In genomic region chr1:186404454-186405051, GRCh38 we compare ENCODE assay signal across 9 cellular contexts. TPM values are rescaled to one million over a fixed set of nuclear protein-coding genes. Genes with fewer than 3 reads are reported as not detected.
DNase-seq lines count a peak whose midpoint lies in the region; ATAC-seq and TF ChIP-seq lines count a peak whose summit lies in the region.
"Had no signal": no experiment of that assay in that cellular context is flagged by ENCODE, and none has a peak within 500 bp of the region (broad histone marks: within the 10 kb centered on the region; RNA-seq: fewer than 3 reads in every experiment).

No MANE protein-coding gene starts in this region.

- no peaks in the 10 kb centered on the region for H3K4me1 Mint-ChIP-seq in activated CD4-positive, alpha-beta T cell treated with anti-CD3 and anti-CD28 coated beads for 36 hours
- H3K4me1 Mint-ChIP-seq in brain, result no peaks in the 10 kb centered on the region

- H3K27me3 ChIP-seq in uterus, result no peaks in the 10 kb centered on the region

- H3K27ac ChIP-seq in uterus, result no peak overlapping the region

- H3K9me3 Mint-ChIP-seq in activated CD4-positive, alpha-beta T cell treated with anti-CD3 and anti-CD28 coated beads for 36 hours (ENCODE audit: low read depth), result no peaks in the 10 kb centered on the region
- H3K9me3 Mint-ChIP-seq in brain, result no peaks in the 10 kb centered on the region
- H3K9me3 Mint-ChIP-seq: dendritic cell treated with granulocyte-macrophage colony-stimulating factor and Interleukin-4, amounts not matched to agents 40 ng/mL and 50 ng/mL, for 4 days had no signal

- no peak for TF ChIP-seq POLR2A in uterus (IDR thresholded peaks at IDR 0.05)

- peak; percentile 78 for ATAC-seq in activated CD4-positive, alpha-beta T cell treated with anti-CD3 and anti-CD28 coated beads for 36 hours
- peak; percentile 56 for ATAC-seq in HG02973 (IDR thresholded peaks at IDR 0.05; ENCODE audit: unreplicated experiment)

- no peak for DNase-seq in activated CD4-positive, alpha-beta T cell treated with anti-CD3 and anti-CD28 coated beads for 36 hours
- no peak for DNase-seq in activated CD4-positive, alpha-beta T cell treated with anti-CD3 and anti-CD28 coated beads for 1 hour
- DNase-seq in NCI-H526 treated with DMSO at 0.1 percent for 48 hours (lab: John Stamatoyannopoulos, UW) (peak; percentile 69), kidney tubule cell (ENCODE audit: low spot score) (peak; percentile 26), uterus (no peak), GF-D8 (lab: John Stamatoyannopoulos, UW) (no peak)

- POLR2A ChIA-PET in activated CD4-positive, alpha-beta T cell treated with anti-CD3 and anti-CD28 coated beads for 36 hours (lab: Charles Lee), result interaction anchor here (0.7 kb wide), 1 partner anchor 14 kb away, joined by 3 read pairs; no protein-coding TSS in a partner anchor

- no peak overlapping the region for H3K4me3 ChIP-seq in uterus

- TF ChIP-seq CTCF in brain (conservative IDR thresholded peaks at IDR 0.05) (peak; percentile 58 to 73), uterus (IDR thresholded peaks at IDR 0.05) (peak; percentile 47 to 59 (median 50))

- CTCF ChIA-PET in activated CD4-positive, alpha-beta T cell treated with anti-CD3 and anti-CD28 coated beads for 36 hours (lab: Charles Lee), result interaction anchor here (0.6 to 1.5 kb wide), 22 partner anchors 9 to 582 kb away, joined by 3 to 12 read pairs (median 3); partner anchors contain the start of gene TPR

- no peak overlapping the region for H3K27ac Mint-ChIP-seq in activated CD4-positive, alpha-beta T cell treated with anti-CD3 and anti-CD28 coated beads for 36 hours
- no peak overlapping the region for H3K27ac Mint-ChIP-seq in brain
- H3K27ac Mint-ChIP-seq: dendritic cell treated with granulocyte-macrophage colony-stimulating factor and Interleukin-4, amounts not matched to agents 40 ng/mL and 50 ng/mL, for 4 days had no signal

- peaks cover 21% of the 10 kb centered on the region for H3K36me3 Mint-ChIP-seq in activated CD4-positive, alpha-beta T cell treated with anti-CD3 and anti-CD28 coated beads for 36 hours (ENCODE audit: low read depth)
- peaks cover 50% of the 10 kb centered on the region for H3K36me3 Mint-ChIP-seq in brain

- no peaks in the 10 kb centered on the region for H3K27me3 Mint-ChIP-seq in activated CD4-positive, alpha-beta T cell treated with anti-CD3 and anti-CD28 coated beads for 36 hours
- no peaks in the 10 kb centered on the region for H3K27me3 Mint-ChIP-seq in brain
- H3K27me3 Mint-ChIP-seq: dendritic cell treated with granulocyte-macrophage colony-stimulating factor and Interleukin-4, amounts not matched to agents 40 ng/mL and 50 ng/mL, for 4 days had no signal

- no peaks in the 10 kb centered on the region for H3K4me1 ChIP-seq in uterus

- H3K9me3 ChIP-seq in uterus, result no peaks in the 10 kb centered on the region

- intact Hi-C loops in activated CD4-positive, alpha-beta T cell treated with anti-CD3 and anti-CD28 coated beads for 36 hours (cut with DNase I, micrococcal nuclease), result loop anchor here (1.0 to 2.0 kb wide), 2 partner anchors 582 kb away; no protein-coding TSS in a partner anchor
- intact Hi-C loops in uterus (cut with DNase I; ENCODE audit: low total_unique reads), result no loop called here

- H3K36me3 ChIP-seq in uterus, result no peaks in the 10 kb centered on the region

- no peak overlapping the region for H3K4me3 Mint-ChIP-seq in activated CD4-positive, alpha-beta T cell treated with anti-CD3 and anti-CD28 coated beads for 36 hours
- no peak overlapping the region for H3K4me3 Mint-ChIP-seq in brain
- H3K4me3 Mint-ChIP-seq: dendritic cell treated with granulocyte-macrophage colony-stimulating factor and Interleukin-4, amounts not matched to agents 40 ng/mL and 50 ng/mL, for 4 days had no signal

RNA-seq across cellular contexts. Expression of gene ODR4, which starts 28.9 kb away (rescaled TPM):
- 10 to 100 TPM; 13.1 to 14.0 TPM for total RNA-seq in activated CD4-positive, alpha-beta T cell treated with anti-CD3 and anti-CD28 coated beads for 36 hours
- 3.5 TPM for polyA plus RNA-seq in brain (ENCODE audit: insufficient read depth, low read depth, low replicate concordance)
- total RNA-seq in uterus, result 10 to 100 TPM in 2 of 4 donors, 1 to 10 TPM in 2; 4.6 to 39.4 (median 17.7) TPM

RNA-seq across cellular contexts. Expression of gene TPR, which starts 29.5 kb away (rescaled TPM):
- total RNA-seq in activated CD4-positive, alpha-beta T cell treated with anti-CD3 and anti-CD28 coated beads for 36 hours, result 100 to 1,000 TPM; 151 to 152 TPM
- 14.7 TPM for polyA plus RNA-seq in brain (ENCODE audit: insufficient read depth, low read depth, low replicate concordance)
- total RNA-seq in uterus, result 100 to 1,000 TPM in 2 of 4 donors, 10 to 100 TPM in 2; 33.8 to 165 (median 83.1) TPM

RNA-seq across cellular contexts. Expression of gene PDC, which starts 56.4 kb away (rescaled TPM):
- total RNA-seq in activated CD4-positive, alpha-beta T cell treated with anti-CD3 and anti-CD28 coated beads for 36 hours, result not detected
- not detected for polyA plus RNA-seq in brain (ENCODE audit: insufficient read depth, low read depth, low replicate concordance)
- total RNA-seq in uterus, result not detected

Comparison
In these comparisons a context has a peak if more than half of its experiments do, and no peak if none do; other contexts are left out.
1. DNase-seq: peak in NCI-H526 treated with DMSO at 0.1 percent for 48 hours (single experiment) and kidney tubule cell (single experiment); none in activated CD4-positive, alpha-beta T cell treated with anti-CD3 and anti-CD28 coated beads for 36 hours (single experiment), activated CD4-positive, alpha-beta T cell treated with anti-CD3 and anti-CD28 coated beads for 1 hour (single experiment), uterus (0 of 2) and GF-D8 (single experiment).